In genomic region chr6:138052783-138053182, GRCh38 we compare ENCODE assay signal across 18 cellular contexts. TPM values are rescaled to one million over a fixed set of nuclear protein-coding genes. Genes with fewer than 3 reads are reported as not detected.
A peak's percentile ranks its signal among the peaks of the same experiment; 100 is the strongest.
DNase-seq lines count a peak whose midpoint lies in the region; ATAC-seq, FAIRE-seq and TF ChIP-seq lines count a peak whose summit lies in the region.
"Had no signal": no experiment of that assay in that cellular context is flagged by ENCODE, and none has a peak within 500 bp of the region (broad histone marks: within the 10 kb centered on the region; RNA-seq: fewer than 3 reads in every experiment).

No MANE protein-coding gene starts in this region.

- H2BK120ac ChIP-seq in H1 (replicated peaks; ENCODE audit: low read depth, low read length): no peak overlapping the region
- no peak overlapping the region for H2BK120ac ChIP-seq in trophoblast cell (ENCODE audit: insufficient read depth, low read length, poor library complexity)

- H3K4me1 ChIP-seq in H1 (replicated peaks in 1 of 4; ENCODE audit: control insufficient read depth in 3 of 4, insufficient read depth in 4 of 4, low read length in 3 of 4): no peaks in the 10 kb centered on the region
- peaks cover 3 to 5% of the 10 kb centered on the region in 2 experiments for H3K4me1 ChIP-seq in trophoblast cell (ENCODE audit: control insufficient read depth in 1 of 2, insufficient read depth in 2 of 2, low read length in 2 of 2)
- H3K4me1 ChIP-seq: A549, SJSA1 had no signal

- peaks cover 5% of the 10 kb centered on the region for H3K9me3 Mint-ChIP-seq in activated CD4-positive, alpha-beta T cell treated with anti-CD3 and anti-CD28 coated beads for 36 hours (ENCODE audit: low read depth)
- peaks cover 31% of the 10 kb centered on the region for H3K9me3 Mint-ChIP-seq in stimulated activated memory B cell treated with anti-CD40 and anti-IgM and Interleukin-4, amounts not matched to agents 10 μg/mL and 1 μg/mL and 100 μg/mL, for 72 hours

- no peak overlapping the region for H3K4me3 Mint-ChIP-seq in activated CD4-positive, alpha-beta T cell treated with anti-CD3 and anti-CD28 coated beads for 36 hours
- H3K4me3 Mint-ChIP-seq in stimulated activated memory B cell treated with anti-CD40 and anti-IgM and Interleukin-4, amounts not matched to agents 10 μg/mL and 1 μg/mL and 100 μg/mL, for 72 hours: no peak overlapping the region
- H3K4me3 Mint-ChIP-seq: CD4-positive, alpha-beta memory T cell had no signal

- H2BK12ac ChIP-seq in H1 (ENCODE audit: low read depth, low read length) (no peak overlapping the region), trophoblast cell (ENCODE audit: low read length) (no peak overlapping the region)

- TF ChIP-seq POLR2A in H1 (IDR thresholded peaks at IDR 0.05; ENCODE audit: control extremely low read depth in 1 of 2, low read depth in 2 of 2, low read length in 2 of 2): no peak

- H3K27me3 ChIP-seq in H1 (replicated peaks in 1 of 4; ENCODE audit: control insufficient read depth in 3 of 4, extremely low read depth in 1 of 4, insufficient read depth in 3 of 4, low read length in 3 of 4) (no peaks in the 10 kb centered on the region), trophoblast cell (ENCODE audit: insufficient read depth, low read length) (no peaks in the 10 kb centered on the region)
- H3K27me3 ChIP-seq: SJSA1 had no signal

- H3K18ac ChIP-seq in H1 (ENCODE audit: extremely low read depth, low read length) (no peak overlapping the region), trophoblast cell (ENCODE audit: low read length) (no peak overlapping the region)

- peaks cover 34% of the 10 kb centered on the region for H3K27me3 Mint-ChIP-seq in activated CD4-positive, alpha-beta T cell treated with anti-CD3 and anti-CD28 coated beads for 36 hours
- peaks cover 70% of the 10 kb centered on the region for H3K27me3 Mint-ChIP-seq in stimulated activated memory B cell treated with anti-CD40 and anti-IgM and Interleukin-4, amounts not matched to agents 10 μg/mL and 1 μg/mL and 100 μg/mL, for 72 hours

- H3K79me2 ChIP-seq in H1 (ENCODE audit: control insufficient read depth in 1 of 2, insufficient read depth in 2 of 2, low read length in 2 of 2): no peaks in the 10 kb centered on the region
- H3K79me2 ChIP-seq in trophoblast cell (ENCODE audit: control insufficient read depth, insufficient read depth, low read length, poor library complexity): no peaks in the 10 kb centered on the region

- peak; percentile 6 for DNase-seq in Daoy (ENCODE audit: low read depth)
- peak; percentile 70 for DNase-seq in NCI-H226
- no peak for DNase-seq in H1 (ENCODE audit: low read depth in 1 of 2, low spot score in 2 of 2)
- peak; percentile 2 to 62 for DNase-seq in trophoblast cell
- no peak for DNase-seq in cerebellar cortex (ENCODE audit: low spot score)
- no peak for DNase-seq in activated CD4-positive, alpha-beta T cell treated with anti-CD3 and anti-CD28 coated beads for 36 hours
- DNase-seq: CD4-positive, alpha-beta memory T cell; DMS53; GM23248; HCEC 1CT; NCI-H187; NCI-H2107; NCI-H510A treated with DMSO at 0.1 percent for 48 hours; NCI-H82 had no signal

- no peaks in the 10 kb centered on the region for H3K23me2 ChIP-seq in H1 (ENCODE audit: low read depth, low read length)

- H3K27ac Mint-ChIP-seq in activated CD4-positive, alpha-beta T cell treated with anti-CD3 and anti-CD28 coated beads for 36 hours: no peak overlapping the region
- H3K27ac Mint-ChIP-seq in stimulated activated memory B cell treated with anti-CD40 and anti-IgM and Interleukin-4, amounts not matched to agents 10 μg/mL and 1 μg/mL and 100 μg/mL, for 72 hours: no peak overlapping the region
- H3K27ac Mint-ChIP-seq: CD4-positive, alpha-beta memory T cell had no signal

- H2BK20ac ChIP-seq in H1 (ENCODE audit: low read length): no peak overlapping the region

- WGBS in H1 (ENCODE audit: extremely low coverage in 1 of 2, insufficient coverage in 1 of 2, insufficient read length in 1 of 2, insufficient replicate concordance in 2 of 2, low coverage in 1 of 2, low lambda C conversion rate in 2 of 2, missing lambda C conversion rate in 1 of 2), 2 experiments: 59% methylated on average over 3 of the region's 3 CpGs; no CpG with 5 or more reads in 1 of the 2 experiments
- no CpG with 5 or more reads among the region's 3 CpGs for WGBS in trophoblast cell (ENCODE audit: extremely low coverage, insufficient coverage, insufficient read length)

- H3K79me1 ChIP-seq in H1 (ENCODE audit: low read depth, low read length) (no peaks in the 10 kb centered on the region), trophoblast cell (ENCODE audit: low read length) (no peaks in the 10 kb centered on the region)

- H4K91ac ChIP-seq in H1 (replicated peaks; ENCODE audit: insufficient read length, low read length): no peak overlapping the region
- no peak overlapping the region for H4K91ac ChIP-seq in trophoblast cell (ENCODE audit: low read depth, low read length)

- H2BK15ac ChIP-seq in H1 (ENCODE audit: low read length): no peak overlapping the region

- CTCF ChIA-PET in H1 (lab: Charles Lee; ENCODE audit: partially characterized antibody): no interaction called here
- CTCF ChIA-PET in activated CD4-positive, alpha-beta T cell treated with anti-CD3 and anti-CD28 coated beads for 36 hours (lab: Charles Lee): interaction anchor here (0.9 kb wide), 1 partner anchor 64 kb away, joined by 3 read pairs; no protein-coding TSS in a partner anchor

- H3K4me3 ChIP-seq in H1 (ENCODE audit: extremely low read depth in 1 of 4, insufficient read depth in 2 of 4, low read depth in 3 of 4, low read length in 4 of 4) (no peak overlapping the region), trophoblast cell (ENCODE audit: low read depth, low read length) (no peak overlapping the region)
- H3K4me3 ChIP-seq: A549, GM23248, K562, SJSA1 had no signal

- H3K36me3 ChIP-seq in H1 (ENCODE audit: control insufficient read depth in 2 of 4, insufficient read depth in 4 of 4, low read length in 3 of 4) (no peaks in the 10 kb centered on the region), trophoblast cell (ENCODE audit: control insufficient read depth in 1 of 2, insufficient read depth in 2 of 2, low read length in 2 of 2) (no peaks in the 10 kb centered on the region)
- H3K36me3 ChIP-seq: SJSA1 had no signal

- TF ChIP-seq RAD21 in H1 (IDR thresholded peaks at IDR 0.05 in 1 of 2, conservative IDR thresholded peaks at IDR 0.05 in 1 of 2; ENCODE audit: low read depth in 2 of 2, low read length in 2 of 2): no peak

- H3K27ac ChIP-seq in H1 (ENCODE audit: low read depth, low read length) (no peak overlapping the region), trophoblast cell (ENCODE audit: low read depth, low read length) (no peak overlapping the region)
- H3K27ac ChIP-seq: A549, GM23248, SJSA1 had no signal

- no peak for FAIRE-seq in H1 (lab: Jason Lieb, UNC)
- FAIRE-seq: A549, K562 had no signal

- H3K14ac ChIP-seq in H1 (ENCODE audit: insufficient read length) (no peak overlapping the region), trophoblast cell (ENCODE audit: low read length) (no peak overlapping the region)

- intact Hi-C loops in activated CD4-positive, alpha-beta T cell treated with anti-CD3 and anti-CD28 coated beads for 36 hours (cut with DNase I, micrococcal nuclease): no loop called here

- no peak overlapping the region for H3K9ac ChIP-seq in H1 (replicated peaks in 1 of 4; ENCODE audit: extremely low read depth in 1 of 4, low read depth in 3 of 4, low read length in 3 of 4)
- no peak overlapping the region for H3K9ac ChIP-seq in trophoblast cell (ENCODE audit: low read length)
- H3K9ac ChIP-seq: GM23248 had no signal

- no peaks in the 10 kb centered on the region for H3K36me3 Mint-ChIP-seq in activated CD4-positive, alpha-beta T cell treated with anti-CD3 and anti-CD28 coated beads for 36 hours (ENCODE audit: low read depth)
- peaks cover 9% of the 10 kb centered on the region for H3K36me3 Mint-ChIP-seq in stimulated activated memory B cell treated with anti-CD40 and anti-IgM and Interleukin-4, amounts not matched to agents 10 μg/mL and 1 μg/mL and 100 μg/mL, for 72 hours

- H4K8ac ChIP-seq in H1 (ENCODE audit: extremely low read depth, insufficient read depth, low read length) (peak overlapping the region; percentile 25; the same call in 1 of the 2 replicates), trophoblast cell (ENCODE audit: low read depth, low read length) (no peak overlapping the region)

- H3K56ac ChIP-seq in H1 (replicated peaks; ENCODE audit: insufficient read length, low read depth, low read length): no peak overlapping the region

- H3K23ac ChIP-seq in H1 (ENCODE audit: insufficient read length) (no peak overlapping the region), trophoblast cell (ENCODE audit: low read length) (no peak overlapping the region)

- no peak overlapping the region for H2BK5ac ChIP-seq in H1 (ENCODE audit: low read depth, low read length)
- H2BK5ac ChIP-seq in trophoblast cell (ENCODE audit: low read depth, low read length, poor library complexity): no peak overlapping the region

- TF ChIP-seq EP300 in H1 (IDR thresholded peaks at IDR 0.05; ENCODE audit: borderline replicate concordance in 1 of 2, low read depth in 2 of 2, low read length in 2 of 2): no peak

- H4K12ac ChIP-seq in trophoblast cell (ENCODE audit: low read depth, low read length): no peak overlapping the region

- POLR2A ChIA-PET in H1 (lab: Charles Lee; ENCODE audit: partially characterized antibody): no interaction called here
- POLR2A ChIA-PET in activated CD4-positive, alpha-beta T cell treated with anti-CD3 and anti-CD28 coated beads for 36 hours (lab: Charles Lee): no interaction called here

- H2AFZ ChIP-seq in H1 (ENCODE audit: low read length) (no peak overlapping the region), trophoblast cell (ENCODE audit: insufficient read depth, low read length, poor library complexity) (no peak overlapping the region)
- H2AFZ ChIP-seq: GM23248 had no signal

- no peak overlapping the region for H4K5ac ChIP-seq in H1 (ENCODE audit: insufficient read length, low read depth, low read length)

- H3K4ac ChIP-seq in H1 (replicated peaks; ENCODE audit: insufficient read length, low read depth, low read length) (no peak overlapping the region), trophoblast cell (ENCODE audit: low read depth, low read length) (no peak overlapping the region)

- no peaks in the 10 kb centered on the region for H4K20me1 ChIP-seq in H1 (replicated peaks in 1 of 2; ENCODE audit: control insufficient read depth in 1 of 2, insufficient read depth in 2 of 2, low read length in 2 of 2)

- no peak for ATAC-seq in activated CD4-positive, alpha-beta T cell treated with anti-CD3 and anti-CD28 coated beads for 36 hours
- ATAC-seq in stimulated activated memory B cell treated with anti-CD40 and anti-IgM and Interleukin-4, amounts not matched to agents 10 μg/mL and 1 μg/mL and 100 μg/mL, for 72 hours: no peak
- ATAC-seq: A549, K562 had no signal

- H3K4me2 ChIP-seq in H1 (ENCODE audit: insufficient read depth in 1 of 2, low read depth in 2 of 2, low read length in 2 of 2): no peak overlapping the region
- H3K4me2 ChIP-seq in trophoblast cell (ENCODE audit: low read length): no peak overlapping the region
- H3K4me2 ChIP-seq: A549 had no signal

- H3K9me3 ChIP-seq in H1 (ENCODE audit: insufficient read depth in 2 of 2, low read depth in 1 of 2, low read length in 1 of 2) (no peaks in the 10 kb centered on the region), trophoblast cell (ENCODE audit: insufficient read depth, low read depth, low read length) (no peaks in the 10 kb centered on the region)
- H3K9me3 ChIP-seq: A549, SJSA1 had no signal

- H3K4me1 Mint-ChIP-seq in activated CD4-positive, alpha-beta T cell treated with anti-CD3 and anti-CD28 coated beads for 36 hours: no peaks in the 10 kb centered on the region
- H3K4me1 Mint-ChIP-seq in stimulated activated memory B cell treated with anti-CD40 and anti-IgM and Interleukin-4, amounts not matched to agents 10 μg/mL and 1 μg/mL and 100 μg/mL, for 72 hours: peaks cover 6% of the 10 kb centered on the region
- H3K4me1 Mint-ChIP-seq: CD4-positive, alpha-beta memory T cell had no signal

- H2AK5ac ChIP-seq in H1 (ENCODE audit: low read depth, low read length): no peak overlapping the region
- no peak overlapping the region for H2AK5ac ChIP-seq in trophoblast cell (ENCODE audit: low read length)

- no peak for TF ChIP-seq CTCF in H1 (IDR thresholded peaks at IDR 0.05; ENCODE audit: control extremely low read depth in 1 of 3, insufficient read depth in 1 of 3, low read depth in 1 of 3, low read length in 3 of 3)

RNA-seq across cellular contexts. Expression of gene PERP, which starts 54.4 kb away (rescaled TPM):
- total RNA-seq in Daoy (2014; rRNA removed; shearing (Covaris generic)): 47.4 and 49.3 TPM in 2 replicates
- 26.7 and 26.8 TPM in 2 replicates for total RNA-seq in H1 (2021; fragmentation: NEBNext Ultra II Directional; extraction: Animal tissue kit (Norgen Biotek cat#: 25700))
- 21.0 and 21.4 TPM in 2 replicates for polyA plus RNA-seq in H1 (2011; rRNA removed)
- 14.2 TPM for polyA plus RNA-seq in H1 (2011; cell fraction: cytosol; rRNA removed)
- polyA plus RNA-seq in H1 (2011; cell fraction: nucleus; rRNA removed): 12.9 TPM
- 16.2 to 18.7 TPM (median 17.0 TPM) in 4 replicates for polyA plus RNA-seq in H1 (2012, experiment 1 of 2)
- polyA plus RNA-seq in H1 (2012, experiment 2 of 2): 5.6 TPM
- 33.3 TPM for polyA plus RNA-seq in H1 (2013, experiment 1 of 2)
- polyA plus RNA-seq in H1 (2013, experiment 2 of 2): 41.5 TPM
- polyA minus RNA-seq in H1 (2011; rRNA and poly(A)+ RNA removed): 18.5 and 21.3 TPM in 2 replicates
- 9.4 TPM for polyA minus RNA-seq in H1 (2011; cell fraction: cytosol; rRNA and poly(A)+ RNA removed)
- 8.3 TPM for polyA minus RNA-seq in H1 (2011; cell fraction: nucleus; rRNA and poly(A)+ RNA removed)
- polyA plus RNA-seq in trophoblast cell (2013): 123 and 131 TPM in 2 replicates
- 1 to 10 TPM; 2.7 to 3.7 TPM for total RNA-seq in activated CD4-positive, alpha-beta T cell treated with anti-CD3 and anti-CD28 coated beads for 36 hours

Comparison
In these comparisons a context has a peak if more than half of its experiments do, and no peak if none do; other contexts are left out.
1. DNase-seq: peak in Daoy (single experiment), NCI-H226 (single experiment) and trophoblast cell (2 of 2); none in H1 (0 of 2), cerebellar cortex (single experiment) and activated CD4-positive, alpha-beta T cell treated with anti-CD3 and anti-CD28 coated beads for 36 hours (single experiment).